ENCODE assay signal across 25 cellular contexts in genomic region chr5:151820903-151821302, GRCh38. TPM values are rescaled to one million over a fixed set of nuclear protein-coding genes. Genes with fewer than 3 reads are reported as not detected.
DNase-seq lines count a peak whose midpoint lies in the region; ATAC-seq and TF ChIP-seq lines count a peak whose summit lies in the region.
"Had no signal": no experiment of that assay in that cellular context is flagged by ENCODE, and none has a peak within 500 bp of the region (broad histone marks: within the 10 kb centered on the region; RNA-seq: fewer than 3 reads in every experiment).

No MANE protein-coding gene starts in this region.

- no peak overlapping the region for H3K9ac ChIP-seq in colonic mucosa (ENCODE audit: low read depth in 2 of 2, low read length in 2 of 2)
- H3K9ac ChIP-seq in mesendoderm (ENCODE audit: low read length): no peak overlapping the region
- H3K9ac ChIP-seq: BLaER1 treated with 17β-estradiol and CSF1 and Interleukin-3, amounts not matched to agents 10 nM and 100 nM had no signal

- H3K4me2 ChIP-seq in mesendoderm (ENCODE audit: low read length): no peak overlapping the region

- no peaks in the 10 kb centered on the region for H3K4me1 Mint-ChIP-seq in activated T-cell treated with anti-CD3 and anti-CD28 coated beads, Interleukin-2, amount 50 U/mL, for 24 hours (ENCODE audit: low read depth)
- no peaks in the 10 kb centered on the region for H3K4me1 Mint-ChIP-seq in activated T-cell treated with anti-CD3 and anti-CD28 coated beads, Interleukin-2, amount 50 U/mL, for 4 hours (ENCODE audit: low read depth)
- no peaks in the 10 kb centered on the region for H3K4me1 Mint-ChIP-seq in stimulated activated effector memory CD8-positive, alpha-beta T cell treated with anti-CD3 and anti-CD28 coated beads, Interleukin-12 subunit alpha, Interleukin-12 subunit beta, amount 100 ng/mL, for 72 hours
- H3K4me1 Mint-ChIP-seq: activated CD8-positive, alpha-beta memory T cell treated with anti-CD3 and anti-CD28 coated beads, Interleukin-2, amount 10 ng/mL, durations not matched to agents 7 days and 5 days; activated naive CD8-positive, alpha-beta T cell treated with anti-CD3 and anti-CD28 coated beads, Interleukin-2, amount 10 ng/mL, durations not matched to agents 7 days and 5 days; activated T-helper 17 cell treated with anti-CD3 and anti-CD28 coated beads, Interleukin-2, amount 50 U/mL, for 72 hours had no signal

- no peaks in the 10 kb centered on the region for H3K36me3 ChIP-seq in colonic mucosa
- peaks cover under 1% of the 10 kb centered on the region for H3K36me3 ChIP-seq in mesendoderm (ENCODE audit: control insufficient read depth, insufficient read depth, low read length)
- H3K36me3 ChIP-seq: thoracic aorta, vagina had no signal

- ATAC-seq in activated T-cell treated with anti-CD3 and anti-CD28 coated beads, Interleukin-2, amount 50 U/mL, for 4 hours: no peak
- no peak for ATAC-seq in stimulated activated effector memory CD8-positive, alpha-beta T cell treated with anti-CD3 and anti-CD28 coated beads, Interleukin-12 subunit alpha, Interleukin-12 subunit beta, amount 100 ng/mL, for 72 hours
- ATAC-seq in foreskin keratinocyte: no peak
- ATAC-seq: activated CD8-positive, alpha-beta memory T cell treated with anti-CD3 and anti-CD28 coated beads, Interleukin-2, amount 10 ng/mL, durations not matched to agents 7 days and 5 days; activated T-helper 17 cell treated with anti-CD3 and anti-CD28 coated beads, Interleukin-2, amount 50 U/mL, for 72 hours; natural killer cell; SK-N-SH treated with all-trans-retinoic acid at 6 μM for 48 hours had no signal

- no peak overlapping the region for H2BK120ac ChIP-seq in mesendoderm (ENCODE audit: low read depth, low read length)

- no peak overlapping the region for H3K18ac ChIP-seq in mesendoderm (ENCODE audit: low read length)

- H3K23ac ChIP-seq in mesendoderm (ENCODE audit: low read length): no peak overlapping the region

- no peaks in the 10 kb centered on the region for H3K9me3 ChIP-seq in colonic mucosa
- H3K9me3 ChIP-seq: BLaER1 treated with 17β-estradiol and CSF1 and Interleukin-3, amounts not matched to agents 10 nM and 100 nM; thoracic aorta; vagina had no signal

- H2AK5ac ChIP-seq in mesendoderm (ENCODE audit: low read length): no peak overlapping the region

- no peak overlapping the region for H3K27ac ChIP-seq in colonic mucosa
- no peak overlapping the region for H3K27ac ChIP-seq in mesendoderm (ENCODE audit: low read depth, low read length)
- no peak overlapping the region for H3K27ac ChIP-seq in foreskin keratinocyte
- H3K27ac ChIP-seq: BLaER1 treated with 17β-estradiol and CSF1 and Interleukin-3, amounts not matched to agents 10 nM and 100 nM; thoracic aorta; vagina; WERI-Rb-1 had no signal

- no CpG with 5 or more reads among the region's 1 CpG for WGBS in mesendoderm (ENCODE audit: extremely low coverage, insufficient coverage, low lambda C conversion rate)

- H3K4me3 ChIP-seq in colonic mucosa: no peak overlapping the region
- no peak overlapping the region for H3K4me3 ChIP-seq in mesendoderm (ENCODE audit: low read length)
- H3K4me3 ChIP-seq: BLaER1 treated with 17β-estradiol and CSF1 and Interleukin-3, amounts not matched to agents 10 nM and 100 nM; dorsolateral prefrontal cortex; thoracic aorta; vagina had no signal

- H3K4me3 Mint-ChIP-seq in activated T-cell treated with anti-CD3 and anti-CD28 coated beads, Interleukin-2, amount 50 U/mL, for 24 hours: no peak overlapping the region
- H3K4me3 Mint-ChIP-seq in activated T-cell treated with anti-CD3 and anti-CD28 coated beads, Interleukin-2, amount 50 U/mL, for 4 hours: no peak overlapping the region
- no peak overlapping the region for H3K4me3 Mint-ChIP-seq in stimulated activated effector memory CD8-positive, alpha-beta T cell treated with anti-CD3 and anti-CD28 coated beads, Interleukin-12 subunit alpha, Interleukin-12 subunit beta, amount 100 ng/mL, for 72 hours
- H3K4me3 Mint-ChIP-seq: activated CD8-positive, alpha-beta memory T cell treated with anti-CD3 and anti-CD28 coated beads, Interleukin-2, amount 10 ng/mL, durations not matched to agents 7 days and 5 days; activated naive CD8-positive, alpha-beta T cell treated with anti-CD3 and anti-CD28 coated beads, Interleukin-2, amount 10 ng/mL, durations not matched to agents 7 days and 5 days; activated T-helper 17 cell treated with anti-CD3 and anti-CD28 coated beads, Interleukin-2, amount 50 U/mL, for 72 hours; natural killer cell had no signal

- H3K36me3 Mint-ChIP-seq in activated T-cell treated with anti-CD3 and anti-CD28 coated beads, Interleukin-2, amount 50 U/mL, for 24 hours (ENCODE audit: low read depth): peaks cover 60% of the 10 kb centered on the region
- peaks cover 13% of the 10 kb centered on the region for H3K36me3 Mint-ChIP-seq in activated T-cell treated with anti-CD3 and anti-CD28 coated beads, Interleukin-2, amount 50 U/mL, for 4 hours (ENCODE audit: insufficient read depth)
- H3K36me3 Mint-ChIP-seq in stimulated activated effector memory CD8-positive, alpha-beta T cell treated with anti-CD3 and anti-CD28 coated beads, Interleukin-12 subunit alpha, Interleukin-12 subunit beta, amount 100 ng/mL, for 72 hours: peaks cover 16% of the 10 kb centered on the region
- H3K36me3 Mint-ChIP-seq: natural killer cell had no signal

- H2BK5ac ChIP-seq in mesendoderm (ENCODE audit: low read length): no peak overlapping the region

- no peak overlapping the region for H3K56ac ChIP-seq in mesendoderm (ENCODE audit: low read length)

- H3K4me1 ChIP-seq in colonic mucosa (no peaks in the 10 kb centered on the region), mesendoderm (ENCODE audit: control insufficient read depth, low read depth, low read length) (no peaks in the 10 kb centered on the region), foreskin keratinocyte (peaks cover 5% of the 10 kb centered on the region)

- no peak for DNase-seq in activated T-cell treated with anti-CD3 and anti-CD28 coated beads, Interleukin-2, amount 50 U/mL, for 24 hours
- no peak for DNase-seq in activated T-cell treated with anti-CD3 and anti-CD28 coated beads, Interleukin-2, amount 50 U/mL, for 4 hours
- DNase-seq in NCI-H1092 treated with DMSO at 0.1 percent for 48 hours (lab: John Stamatoyannopoulos, UW) (peak; percentile 27), colonic mucosa (peak; percentile 26), mesendoderm (no peak), foreskin keratinocyte (no peak), NOMO-1 treated with dmso at 0.1 percent for 144 hours (lab: John Stamatoyannopoulos, UW; ENCODE audit: unreplicated experiment) (no peak)
- no peak for DNase-seq in stimulated activated effector memory CD8-positive, alpha-beta T cell treated with anti-CD3 and anti-CD28 coated beads, Interleukin-12 subunit alpha, Interleukin-12 subunit beta, amount 100 ng/mL, for 72 hours (ENCODE audit: low spot score in 2 of 2)
- DNase-seq: activated CD4-positive, alpha-beta T cell treated with anti-CD3 and anti-CD28 coated beads, Interleukin-2, amount 50 U/mL, for 1 hour; activated CD8-positive, alpha-beta memory T cell treated with anti-CD3 and anti-CD28 coated beads, Interleukin-2, amount 10 ng/mL, durations not matched to agents 7 days and 5 days; activated naive CD8-positive, alpha-beta T cell treated with anti-CD3 and anti-CD28 coated beads, Interleukin-2, amount 10 ng/mL, durations not matched to agents 7 days and 5 days; HCEC 1CT; natural killer cell; NCI-H2081 treated with DMSO at 0.1 percent for 48 hours; NCI-H526; retina; stimulated activated CD4-positive, alpha-beta T cell treated with anti-CD3 and anti-CD28 coated beads, Interleukin-2, amount 100 ng/mL, for 48 hours; stimulated activated naive CD4-positive, alpha-beta T cell treated with Interleukin-2 at 50 U/mL for 16 hours; WERI-Rb-1 had no signal

- H3K27ac Mint-ChIP-seq in activated T-cell treated with anti-CD3 and anti-CD28 coated beads, Interleukin-2, amount 50 U/mL, for 24 hours: peak overlapping the region; percentile 15
- peak overlapping the region; percentile 29 for H3K27ac Mint-ChIP-seq in stimulated activated effector memory CD8-positive, alpha-beta T cell treated with anti-CD3 and anti-CD28 coated beads, Interleukin-12 subunit alpha, Interleukin-12 subunit beta, amount 100 ng/mL, for 72 hours
- H3K27ac Mint-ChIP-seq: activated CD8-positive, alpha-beta memory T cell treated with anti-CD3 and anti-CD28 coated beads, Interleukin-2, amount 10 ng/mL, durations not matched to agents 7 days and 5 days; activated naive CD8-positive, alpha-beta T cell treated with anti-CD3 and anti-CD28 coated beads, Interleukin-2, amount 10 ng/mL, durations not matched to agents 7 days and 5 days; natural killer cell had no signal

- no peaks in the 10 kb centered on the region for H3K27me3 Mint-ChIP-seq in activated T-cell treated with anti-CD3 and anti-CD28 coated beads, Interleukin-2, amount 50 U/mL, for 24 hours
- no peaks in the 10 kb centered on the region for H3K27me3 Mint-ChIP-seq in activated T-cell treated with anti-CD3 and anti-CD28 coated beads, Interleukin-2, amount 50 U/mL, for 4 hours (ENCODE audit: low read depth)
- H3K27me3 Mint-ChIP-seq: activated CD8-positive, alpha-beta memory T cell treated with anti-CD3 and anti-CD28 coated beads, Interleukin-2, amount 10 ng/mL, durations not matched to agents 7 days and 5 days; activated naive CD8-positive, alpha-beta T cell treated with anti-CD3 and anti-CD28 coated beads, Interleukin-2, amount 10 ng/mL, durations not matched to agents 7 days and 5 days; activated T-helper 17 cell treated with anti-CD3 and anti-CD28 coated beads, Interleukin-2, amount 50 U/mL, for 72 hours had no signal

- no peaks in the 10 kb centered on the region for H3K79me2 ChIP-seq in mesendoderm (ENCODE audit: control insufficient read depth, insufficient read depth, low read length)

- H3K27me3 ChIP-seq in colonic mucosa (no peaks in the 10 kb centered on the region), mesendoderm (ENCODE audit: insufficient read depth, low read length, poor library complexity) (no peaks in the 10 kb centered on the region), foreskin keratinocyte (no peaks in the 10 kb centered on the region)
- H3K27me3 ChIP-seq: BLaER1 treated with 17β-estradiol and CSF1 and Interleukin-3, amounts not matched to agents 10 nM and 100 nM; dorsolateral prefrontal cortex; vagina had no signal

- no peak overlapping the region for H3K4ac ChIP-seq in mesendoderm (ENCODE audit: low read depth, low read length)

- H4K5ac ChIP-seq in mesendoderm (ENCODE audit: low read length): no peak overlapping the region

- H3K9me3 Mint-ChIP-seq in activated T-cell treated with anti-CD3 and anti-CD28 coated beads, Interleukin-2, amount 50 U/mL, for 24 hours: no peaks in the 10 kb centered on the region
- H3K9me3 Mint-ChIP-seq in activated T-cell treated with anti-CD3 and anti-CD28 coated beads, Interleukin-2, amount 50 U/mL, for 4 hours: no peaks in the 10 kb centered on the region
- no peaks in the 10 kb centered on the region for H3K9me3 Mint-ChIP-seq in stimulated activated effector memory CD8-positive, alpha-beta T cell treated with anti-CD3 and anti-CD28 coated beads, Interleukin-12 subunit alpha, Interleukin-12 subunit beta, amount 100 ng/mL, for 72 hours
- H3K9me3 Mint-ChIP-seq: activated naive CD8-positive, alpha-beta T cell treated with anti-CD3 and anti-CD28 coated beads, Interleukin-2, amount 10 ng/mL, durations not matched to agents 7 days and 5 days; activated T-helper 17 cell treated with anti-CD3 and anti-CD28 coated beads, Interleukin-2, amount 50 U/mL, for 72 hours; natural killer cell had no signal

- no peak overlapping the region for H2BK15ac ChIP-seq in mesendoderm (replicated peaks; ENCODE audit: low read depth)

- no peak overlapping the region for H4K8ac ChIP-seq in mesendoderm (ENCODE audit: low read depth, low read length)

- H3K79me1 ChIP-seq in mesendoderm (ENCODE audit: low read length): no peaks in the 10 kb centered on the region

- TF ChIP-seq CTCF in colonic mucosa (IDR thresholded peaks at IDR 0.05) (no peak), foreskin keratinocyte (conservative IDR thresholded peaks at IDR 0.05) (no peak)

- intact Hi-C loops in colonic mucosa (cut with DNase I): loop anchor here (10.0 kb wide), 1 partner anchor 534 kb away; no protein-coding TSS in a partner anchor

RNA-seq across cellular contexts. Expression of gene G3BP1, which starts 49.1 kb away (rescaled TPM):
- 100 to 1,000 TPM; 532 to 555 (median 540) TPM for total RNA-seq in activated T-cell treated with anti-CD3 and anti-CD28 coated beads, Interleukin-2, amount 50 U/mL, for 4 hours
- total RNA-seq in colonic mucosa: 100 to 1,000 TPM; 136 to 203 TPM
- 191 TPM for polyA plus RNA-seq in mesendoderm (2013, experiment 1 of 2)
- polyA plus RNA-seq in mesendoderm (2013, experiment 2 of 2): 192 TPM
- 270 and 295 TPM in 2 replicates for total RNA-seq in foreskin keratinocyte
- 74.1 and 96.7 TPM in 2 replicates for polyA plus RNA-seq in foreskin keratinocyte

Comparison
In these comparisons a context has a peak if more than half of its experiments do, and no peak if none do; other contexts are left out.
1. DNase-seq: peak in NCI-H1092 treated with DMSO at 0.1 percent for 48 hours (single experiment) and colonic mucosa (single experiment); none in activated T-cell treated with anti-CD3 and anti-CD28 coated beads, Interleukin-2, amount 50 U/mL, for 24 hours (single experiment), activated T-cell treated with anti-CD3 and anti-CD28 coated beads, Interleukin-2, amount 50 U/mL, for 4 hours (single experiment), stimulated activated effector memory CD8-positive, alpha-beta T cell treated with anti-CD3 and anti-CD28 coated beads, Interleukin-12 subunit alpha, Interleukin-12 subunit beta, amount 100 ng/mL, for 72 hours (0 of 2), mesendoderm (single experiment), foreskin keratinocyte (0 of 2) and NOMO-1 treated with dmso at 0.1 percent for 144 hours (single experiment).